30 cellular contexts compared by ENCODE assay signal in genomic region chr16:30023586-30023985, GRCh38. TPM values are rescaled to one million over a fixed set of nuclear protein-coding genes. Genes with fewer than 3 reads are reported as not detected.
A peak's percentile ranks its signal among the peaks of the same experiment; 100 is the strongest.
DNase-seq lines count a peak whose midpoint lies in the region; ATAC-seq, FAIRE-seq and TF ChIP-seq lines count a peak whose summit lies in the region.
"Had no signal": no experiment of that assay in that cellular context is flagged by ENCODE, and none has a peak within 500 bp of the region (broad histone marks: within the 10 kb centered on the region; RNA-seq: fewer than 3 reads in every experiment).

No MANE protein-coding gene starts in this region.

- DNase-seq in bronchial epithelial cell (ENCODE audit: low read depth) (no peak), Right ventricle myocardium inferior (ENCODE audit: missing footprints) (no peak), Caco-2 (no peak), DMS 273 (lab: John Stamatoyannopoulos, UW; ENCODE audit: unreplicated experiment) (no peak)
- peak; percentile 28 for DNase-seq in natural killer cell treated with Interleukin-12 subunit alpha and Interleukin-12 subunit beta and Interleukin-15 and Interleukin-18, amount 100 ng/mL, for 72 hours (ENCODE audit: low spot score)
- DNase-seq: ACHN; BE2C; C1 segment of cervical spinal cord; Calu3; CD4-positive, alpha-beta memory T cell; CD4-positive, CD25-positive, alpha-beta regulatory T cell; CD8-positive, alpha-beta memory T cell; COR-L47; DMS 273 treated with DMSO at 0.1 percent for 48 hours; DMS153; DMS53; DMS79; DND-41; EL; GDM1 had no signal

- POLR2A ChIA-PET in Caco-2 (lab: Charles Lee): no interaction called here

- no peaks in the 10 kb centered on the region for H3K9me3 ChIP-seq in Caco-2
- H3K9me3 ChIP-seq: BE2C, BLaER1 had no signal

- intact Hi-C loops in Right ventricle myocardium inferior (cut with DNase I): no loop called here
- intact Hi-C loops in Caco-2 (cut with micrococcal nuclease; ENCODE audit: unreplicated experiment): loop anchor here (10.0 kb wide), 1 partner anchor 129 kb away; the partner anchor contains the start of gene SEZ6L2

- H3K4me3 ChIP-seq in bronchial epithelial cell (ENCODE audit: low read depth, low read length): no peak overlapping the region
- H3K4me3 ChIP-seq in Caco-2 (ENCODE audit: low read depth, low read length): no peak overlapping the region
- H3K4me3 ChIP-seq: BLaER1, GM12878 had no signal

- H3K27me3 Mint-ChIP-seq in natural killer cell treated with Interleukin-12 subunit alpha and Interleukin-12 subunit beta and Interleukin-15 and Interleukin-18, amount 100 ng/mL, for 72 hours: peaks cover 18 to 20% of the 10 kb centered on the region in 2 donors
- peaks cover 11% of the 10 kb centered on the region for H3K27me3 Mint-ChIP-seq in Caco-2 (ENCODE audit: insufficient read depth, unreplicated experiment)

- H3K4me1 Mint-ChIP-seq in natural killer cell treated with Interleukin-12 subunit alpha and Interleukin-12 subunit beta and Interleukin-15 and Interleukin-18, amount 100 ng/mL, for 72 hours (ENCODE audit: low read depth in 2 of 2): peaks cover 7 to 10% of the 10 kb centered on the region in 2 donors
- H3K4me1 Mint-ChIP-seq in Caco-2 (ENCODE audit: low read depth, unreplicated experiment): peaks cover 7% of the 10 kb centered on the region

- H3K27ac Mint-ChIP-seq in natural killer cell treated with Interleukin-12 subunit alpha and Interleukin-12 subunit beta and Interleukin-15 and Interleukin-18, amount 100 ng/mL, for 72 hours: no peak overlapping the region
- H3K27ac Mint-ChIP-seq in Caco-2 (ENCODE audit: unreplicated experiment): no peak overlapping the region
- H3K27ac Mint-ChIP-seq: CD14-positive monocyte; CD4-positive, CD25-positive, alpha-beta regulatory T cell; CD8-positive, alpha-beta memory T cell had no signal

- no peak for ATAC-seq in natural killer cell treated with Interleukin-12 subunit alpha and Interleukin-12 subunit beta and Interleukin-15 and Interleukin-18, amount 100 ng/mL, for 72 hours
- ATAC-seq in Right ventricle myocardium inferior: no peak
- ATAC-seq: GM12878 had no signal

- peaks cover 2% of the 10 kb centered on the region for H3K27me3 ChIP-seq in bronchial epithelial cell (ENCODE audit: control insufficient read depth, insufficient read depth, low read length)
- no peaks in the 10 kb centered on the region for H3K27me3 ChIP-seq in Caco-2 (replicated peaks; ENCODE audit: control insufficient read depth, insufficient read depth, low read length)
- H3K27me3 ChIP-seq: BE2C had no signal

- TF ChIP-seq CTCF in bronchial epithelial cell (IDR thresholded peaks at IDR 0.05; ENCODE audit: insufficient read depth, low read length, severe bottlenecking): no peak
- TF ChIP-seq CTCF in Caco-2 (IDR thresholded peaks at IDR 0.05; ENCODE audit: insufficient read depth in 1 of 2, low read depth in 1 of 2, low read length in 1 of 2, severe bottlenecking in 1 of 2, unreplicated experiment in 1 of 2): no peak

- peak; percentile 32 for FAIRE-seq in bronchial epithelial cell (lab: Jason Lieb, UNC)
- FAIRE-seq: A204.1, D721Med, GM12878, GM12892, GM18507 had no signal

- H3K9me3 Mint-ChIP-seq in natural killer cell treated with Interleukin-12 subunit alpha and Interleukin-12 subunit beta and Interleukin-15 and Interleukin-18, amount 100 ng/mL, for 72 hours: no peaks in the 10 kb centered on the region
- no peaks in the 10 kb centered on the region for H3K9me3 Mint-ChIP-seq in Caco-2 (ENCODE audit: unreplicated experiment)
- H3K9me3 Mint-ChIP-seq: CD8-positive, alpha-beta memory T cell had no signal

- H3K36me3 ChIP-seq in bronchial epithelial cell (ENCODE audit: control insufficient read depth, insufficient read depth, low read length) (no peaks in the 10 kb centered on the region), Caco-2 (ENCODE audit: control insufficient read depth, insufficient read depth, low read length) (no peaks in the 10 kb centered on the region)
- H3K36me3 ChIP-seq: BE2C, BLaER1 had no signal

- H3K36me3 Mint-ChIP-seq in natural killer cell treated with Interleukin-12 subunit alpha and Interleukin-12 subunit beta and Interleukin-15 and Interleukin-18, amount 100 ng/mL, for 72 hours: no peaks in the 10 kb centered on the region
- peaks cover 7% of the 10 kb centered on the region for H3K36me3 Mint-ChIP-seq in Caco-2 (ENCODE audit: insufficient read depth, unreplicated experiment)
- H3K36me3 Mint-ChIP-seq: CD14-positive monocyte; CD4-positive, alpha-beta memory T cell; CD4-positive, CD25-positive, alpha-beta regulatory T cell had no signal

- BruUV-seq in Caco-2 (replicated peaks; lab: Mats Ljungman, UMichigan): no TSS peak

- CTCF ChIA-PET in Caco-2 (lab: Charles Lee): no interaction called here

- H3K4me3 Mint-ChIP-seq in natural killer cell treated with Interleukin-12 subunit alpha and Interleukin-12 subunit beta and Interleukin-15 and Interleukin-18, amount 100 ng/mL, for 72 hours: no peak overlapping the region
- H3K4me3 Mint-ChIP-seq in Caco-2 (ENCODE audit: unreplicated experiment): no peak overlapping the region
- H3K4me3 Mint-ChIP-seq: CD14-positive monocyte; CD8-positive, alpha-beta memory T cell had no signal

- H3K4me1 ChIP-seq in Caco-2: no peaks in the 10 kb centered on the region
- H3K4me1 ChIP-seq: BE2C had no signal

RNA-seq across cellular contexts. Expression of gene C16orf92, which starts 0.6 kb away (rescaled TPM):
- total RNA-seq in bronchial epithelial cell (not detected in 2 replicates), Right ventricle myocardium inferior (not detected), Caco-2 (2022) (not detected in 2 replicates)
- total RNA-seq in natural killer cell treated with Interleukin-12 subunit alpha and Interleukin-12 subunit beta and Interleukin-15 and Interleukin-18, amount 100 ng/mL, for 72 hours: not detected
- total RNA-seq: A673; Calu3; CD4-positive, alpha-beta memory T cell; CD4-positive, CD25-positive, alpha-beta regulatory T cell; CD8-positive, alpha-beta memory T cell; Daoy; G401; GM12878 had no signal

RNA-seq across cellular contexts. Expression of gene TLCD3B, which starts 7.5 kb away (rescaled TPM):
- total RNA-seq in bronchial epithelial cell (not detected in 2 replicates), Right ventricle myocardium inferior (not detected), Caco-2 (2022) (0.48 and 0.60 TPM in 2 replicates)
- 1 to 10 TPM; 1.4 to 5.3 TPM for total RNA-seq in natural killer cell treated with Interleukin-12 subunit alpha and Interleukin-12 subunit beta and Interleukin-15 and Interleukin-18, amount 100 ng/mL, for 72 hours
- total RNA-seq: CD4-positive, alpha-beta memory T cell; CD4-positive, CD25-positive, alpha-beta regulatory T cell; Daoy had no signal

RNA-seq across cellular contexts. Expression of gene DOC2A, which starts 12.8 kb away (rescaled TPM):
- total RNA-seq in bronchial epithelial cell (not detected in 2 replicates), Right ventricle myocardium inferior (0.35 TPM), Caco-2 (2022) (3.5 and 4.5 TPM in 2 replicates)
- not detected for total RNA-seq in natural killer cell treated with Interleukin-12 subunit alpha and Interleukin-12 subunit beta and Interleukin-15 and Interleukin-18, amount 100 ng/mL, for 72 hours
- total RNA-seq: CD4-positive, CD25-positive, alpha-beta regulatory T cell; Daoy; G401 had no signal

RNA-seq across cellular contexts. Expression of gene INO80E, which starts 27.5 kb away (rescaled TPM):
- total RNA-seq in bronchial epithelial cell: 15.1 and 22.6 TPM in 2 replicates
- total RNA-seq in natural killer cell treated with Interleukin-12 subunit alpha and Interleukin-12 subunit beta and Interleukin-15 and Interleukin-18, amount 100 ng/mL, for 72 hours: 100 to 1,000 TPM; 101 to 133 TPM
- 32.4 TPM for total RNA-seq in Right ventricle myocardium inferior
- total RNA-seq in Caco-2 (2022): 58.6 and 58.8 TPM in 2 replicates

RNA-seq across cellular contexts. Expression of gene HIRIP3, which starts 28.2 kb away (rescaled TPM):
- total RNA-seq in bronchial epithelial cell (6.0 and 6.8 TPM in 2 replicates), Right ventricle myocardium inferior (20.2 TPM), Caco-2 (2022) (22.7 and 23.3 TPM in 2 replicates)
- total RNA-seq in natural killer cell treated with Interleukin-12 subunit alpha and Interleukin-12 subunit beta and Interleukin-15 and Interleukin-18, amount 100 ng/mL, for 72 hours: 10 to 100 TPM; 30.0 to 40.8 TPM
